ENCODE assay signal across 9 cellular contexts in the genomic region with DNA sequence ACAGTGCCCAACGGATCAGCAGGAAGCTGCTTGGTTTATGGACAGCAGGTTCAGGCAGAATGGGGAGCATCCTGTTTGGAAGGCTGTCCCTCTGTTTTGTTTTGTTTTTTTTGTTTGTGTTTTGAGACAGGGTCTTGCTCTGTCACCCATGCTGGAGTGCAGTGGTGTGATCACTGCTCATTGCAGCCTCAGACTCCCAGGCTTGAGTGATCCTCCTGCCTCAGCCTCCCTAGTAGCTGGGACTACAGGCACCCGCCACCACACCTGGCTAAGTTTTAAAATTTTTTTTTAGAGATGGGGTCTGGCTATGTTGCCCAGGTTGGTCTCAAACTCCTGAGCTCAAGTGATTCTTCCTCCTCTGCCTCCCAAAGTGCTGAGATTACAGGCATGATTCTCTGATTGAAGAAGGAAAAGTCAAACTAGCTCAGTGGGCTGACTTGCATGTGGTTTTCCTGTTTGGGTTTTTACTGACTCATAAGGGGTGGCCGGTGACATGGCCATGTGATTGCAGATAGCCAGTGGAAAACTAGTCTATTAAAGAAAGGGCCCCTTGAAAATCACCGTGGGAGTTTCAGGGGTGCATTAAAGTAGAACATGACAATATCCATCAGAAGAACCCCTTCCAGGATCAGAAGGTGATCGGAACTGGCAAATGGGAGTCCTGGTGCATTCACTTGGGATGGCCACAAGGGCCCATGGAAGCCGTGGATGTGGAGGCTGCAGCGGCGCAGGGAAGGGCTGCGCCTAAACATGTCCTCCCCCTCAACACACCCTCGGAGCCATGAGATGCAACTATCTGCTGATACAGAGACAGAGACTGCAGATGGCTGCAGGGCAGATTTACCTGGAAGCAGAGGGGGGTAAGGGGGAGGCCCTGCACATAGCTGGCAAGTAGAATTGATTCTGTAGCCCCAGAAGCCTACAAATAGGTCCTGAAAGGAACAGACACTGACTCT.
A peak's percentile ranks its signal among the peaks of the same experiment; 100 is the strongest.
DNase-seq lines count a peak whose midpoint lies in the region; ATAC-seq and TF ChIP-seq lines count a peak whose summit lies in the region.
"Had no signal": no experiment of that assay in that cellular context is flagged by ENCODE, and none has a peak within 500 bp of the region (broad histone marks: within the 10 kb centered on the region; RNA-seq: fewer than 3 reads in every experiment).

No MANE protein-coding gene starts in this region.

- POLR2A ChIA-PET in HEK293T (lab: Yijun Ruan, JAX): no interaction called here
- POLR2A ChIA-PET in RWPE1 (lab: Yijun Ruan, JAX; ENCODE audit: low non-redundant PET): no interaction called here

- no peak overlapping the region for H3K27ac ChIP-seq in RWPE1

- DNase-seq in GM13977 (ENCODE audit: low spot score) (peak; percentile 80), HEK293T (ENCODE audit: extremely low spot score) (peak; percentile 6), amniotic epithelial cell (ENCODE audit: low read depth) (peak; percentile 18), non-pigmented ciliary epithelial cell (ENCODE audit: low read depth) (peak; percentile 11), RWPE1 (ENCODE audit: low spot score) (no peak), NCI-H2029 treated with DMSO at 0.1 percent for 48 hours (lab: John Stamatoyannopoulos, UW) (no peak)
- DNase-seq: cortex of kidney, RPMI8226 had no signal

- no peak for ATAC-seq in GM21737 (IDR thresholded peaks at IDR 0.05; ENCODE audit: unreplicated experiment)

- CTCF ChIA-PET in HEK293T (lab: Yijun Ruan, JAX): interaction anchor here (1.4 kb wide), 1 partner anchor 15 kb away, joined by 3 read pairs; no protein-coding TSS in a partner anchor
- CTCF ChIA-PET in RWPE1 (lab: Yijun Ruan, JAX): interaction anchor here (0.6 kb wide), 1 partner anchor 10 kb away, joined by 5 read pairs; no protein-coding TSS in a partner anchor

- in situ Hi-C loops in GM13977 (cut with MboI; ENCODE audit: low pct_unique_long_range_greater_than_20kb, low sequenced_read_pairs, unreplicated experiment): no loop called here

- TF ChIP-seq CTCF in GM13977 (IDR thresholded peaks at IDR 0.05; ENCODE audit: extremely low read depth, insufficient read depth, missing control alignments): no peak
- no peak for TF ChIP-seq CTCF in RWPE1 (conservative IDR thresholded peaks at IDR 0.05; ENCODE audit: low read depth)

TF ChIP-seq in HEK293T, 16 proteins besides CTCF, POLR2A, EP300 and RAD21:
- TF ChIP-seq NFRKB (IDR thresholded peaks at IDR 0.05): no peak
- no peak for TF ChIP-seq CTBP1 (IDR thresholded peaks at IDR 0.05; ENCODE audit: borderline replicate concordance)
- no peak for TF ChIP-seq LEF1 (IDR thresholded peaks at IDR 0.05; ENCODE audit: borderline replicate concordance)
- no peak for TF ChIP-seq SUZ12 (IDR thresholded peaks at IDR 0.05)
- no peak for TF ChIP-seq ZNF384 (IDR thresholded peaks at IDR 0.05)
- no peak for TF ChIP-seq ARNT (IDR thresholded peaks at IDR 0.05)
- TF ChIP-seq L3MBTL2 (conservative IDR thresholded peaks at IDR 0.05): no peak

Comparison
In these comparisons a context has a peak if more than half of its experiments do, and no peak if none do; other contexts are left out.
1. DNase-seq: peak in GM13977 (single experiment), HEK293T (single experiment), amniotic epithelial cell (single experiment) and non-pigmented ciliary epithelial cell (single experiment); none in RWPE1 (single experiment) and NCI-H2029 treated with DMSO at 0.1 percent for 48 hours (single experiment).